In genomic region chr4:87353592-87353991, GRCh38 we compare ENCODE assay signal across 8 cellular contexts. TPM values are rescaled to one million over a fixed set of nuclear protein-coding genes. Genes with fewer than 3 reads are reported as not detected.
DNase-seq lines count a peak whose midpoint lies in the region; ATAC-seq and TF ChIP-seq lines count a peak whose summit lies in the region.

No MANE protein-coding gene starts in this region.

- intact Hi-C loops in CD4-positive, alpha-beta memory T cell (cut with micrococcal nuclease) = loop anchor here (5.0 kb wide), 1 partner anchor 114 kb away; no protein-coding TSS in a partner anchor

- peaks cover 5% of the 10 kb centered on the region for H3K36me3 ChIP-seq in CD4-positive, alpha-beta memory T cell (ENCODE audit: insufficient read depth, low read length)

- H3K4me3 Mint-ChIP-seq in CD4-positive, alpha-beta memory T cell = no peak overlapping the region

- H3K27me3 Mint-ChIP-seq in CD4-positive, alpha-beta memory T cell = no peaks in the 10 kb centered on the region

- H3K27ac Mint-ChIP-seq in CD4-positive, alpha-beta memory T cell = no peak overlapping the region

- no peak overlapping the region for H3K27ac ChIP-seq in CD4-positive, alpha-beta memory T cell (ENCODE audit: low read depth, low read length)
- H3K27ac ChIP-seq in coronary artery = peak overlapping the region; percentile 25 to 50

- ATAC-seq in GM18868 (IDR thresholded peaks at IDR 0.05; ENCODE audit: unreplicated experiment) (peak; percentile 96), HG03060 (IDR thresholded peaks at IDR 0.05; ENCODE audit: low read depth, unreplicated experiment) (peak; percentile 78)

- H3K9me3 ChIP-seq in CD4-positive, alpha-beta memory T cell (ENCODE audit: control insufficient read depth in 1 of 2, low read length in 2 of 2) = no peaks in the 10 kb centered on the region

- peak; percentile 33 for TF ChIP-seq CTCF in coronary artery (IDR thresholded peaks at IDR 0.05)

- peaks cover 37 to 41% of the 10 kb centered on the region in 2 donors for H3K36me3 Mint-ChIP-seq in CD4-positive, alpha-beta memory T cell

- CTCF ChIA-PET in CD4-positive, alpha-beta memory T cell (lab: Charles Lee; ENCODE audit: partially characterized antibody) = interaction anchor here (0.9 to 1.7 kb wide), 5 partner anchors 14 to 114 kb away, joined by 3 to 9 read pairs (median 4); partner anchors contain the start of gene HSD17B11

- H3K4me1 Mint-ChIP-seq in CD4-positive, alpha-beta memory T cell = no peaks in the 10 kb centered on the region

- POLR2A ChIA-PET in CD4-positive, alpha-beta memory T cell (lab: Charles Lee; ENCODE audit: partially characterized antibody) = no interaction called here

- peak in 4 of 5 donors; percentile 5 to 21 (median 18) for DNase-seq in CD4-positive, alpha-beta memory T cell
- DNase-seq in RKO (ENCODE audit: low spot score) (peak; percentile 44), coronary artery (ENCODE audit: low spot score) (no peak), medulla oblongata (ENCODE audit: extremely low spot score) (peak; percentile 61), GF-D8 (lab: John Stamatoyannopoulos, UW) (no peak), T1000 (lab: John Stamatoyannopoulos, UW) (no peak)

- H3K4me3 ChIP-seq in CD4-positive, alpha-beta memory T cell (ENCODE audit: low read length in 2 of 2) = no peak overlapping the region
- H3K4me3 ChIP-seq in coronary artery = peak overlapping the region; percentile 30

- H3K9me3 Mint-ChIP-seq in CD4-positive, alpha-beta memory T cell = no peaks in the 10 kb centered on the region

- no peaks in the 10 kb centered on the region for H3K4me1 ChIP-seq in CD4-positive, alpha-beta memory T cell (ENCODE audit: insufficient read depth, low read length)

- no peaks in the 10 kb centered on the region for H3K27me3 ChIP-seq in CD4-positive, alpha-beta memory T cell (ENCODE audit: insufficient read depth, low read length)

RNA-seq across cellular contexts. Expression of gene HSD17B13, which starts 30.9 kb away (rescaled TPM):
- total RNA-seq in CD4-positive, alpha-beta memory T cell = under 1 TPM; 0.35 to 0.58 TPM
- under 1 TPM in 1 of 2 donors, not detected in 1; 0.14 TPM for polyA plus RNA-seq in CD4-positive, alpha-beta memory T cell

RNA-seq across cellular contexts. Expression of gene HSD17B11, which starts 37.4 kb away (rescaled TPM):
- total RNA-seq in CD4-positive, alpha-beta memory T cell = 10 to 100 TPM; 69.7 to 69.8 TPM
- 100 to 1,000 TPM in 1 of 2 donors, 10 to 100 TPM in 1; 69.2 to 130 TPM for polyA plus RNA-seq in CD4-positive, alpha-beta memory T cell

Comparison
In these comparisons a context has a peak if more than half of its experiments do, and no peak if none do; other contexts are left out.
1. DNase-seq: peak in CD4-positive, alpha-beta memory T cell (4 of 5), RKO (single experiment) and medulla oblongata (single experiment); none in coronary artery (single experiment), GF-D8 (single experiment) and T1000 (single experiment).